8 cellular contexts compared by ENCODE assay signal in genomic region chr7:39732837-39733804, GRCh38.
DNase-seq lines count a peak whose midpoint lies in the region; ATAC-seq and TF ChIP-seq lines count a peak whose summit lies in the region.

No MANE protein-coding gene starts in this region.

- ATAC-seq in natural killer cell treated with Interleukin-12 subunit alpha and Interleukin-12 subunit beta and Interleukin-15 and Interleukin-18, amount 100 ng/mL, for 72 hours, result peak; percentile 97

- no peak for TF ChIP-seq CTCF in LNCaP clone FGC (IDR thresholded peaks at IDR 0.05; ENCODE audit: control insufficient read depth, extremely low read depth, insufficient read depth)

- no peaks in the 10 kb centered on the region for H3K27me3 Mint-ChIP-seq in natural killer cell treated with Interleukin-12 subunit alpha and Interleukin-12 subunit beta and Interleukin-15 and Interleukin-18, amount 100 ng/mL, for 72 hours

- H3K27ac Mint-ChIP-seq in natural killer cell treated with Interleukin-12 subunit alpha and Interleukin-12 subunit beta and Interleukin-15 and Interleukin-18, amount 100 ng/mL, for 72 hours, result peak overlapping the region; percentile 84 to 87

- DNase-seq in EL, result peak; percentile 99
- DNase-seq in H4 (ENCODE audit: low spot score), result peak; percentile 99
- DNase-seq in LNCaP clone FGC (ENCODE audit: low read depth), result no peak
- peak; percentile 95 for DNase-seq in RPMI8226
- DNase-seq in activated T-helper 9 cell treated with anti-CD3 and anti-CD28 coated beads, Interleukin-2, amount 50 U/mL, for 16 hours (ENCODE audit: low read depth), result peak; percentile 94
- DNase-seq in fibroblast of peridontal ligament (ENCODE audit: extremely low read depth), result peak; percentile 98
- peak; percentile 99 for DNase-seq in natural killer cell treated with Interleukin-12 subunit alpha and Interleukin-12 subunit beta and Interleukin-15 and Interleukin-18, amount 100 ng/mL, for 72 hours (ENCODE audit: low spot score)
- peak; percentile 98 for DNase-seq in stimulated activated naive CD4-positive, alpha-beta T cell treated with Interleukin-2 at 50 U/mL for 16 hours (lab: John Stamatoyannopoulos, UW)

- H3K9me3 Mint-ChIP-seq in natural killer cell treated with Interleukin-12 subunit alpha and Interleukin-12 subunit beta and Interleukin-15 and Interleukin-18, amount 100 ng/mL, for 72 hours, result no peaks in the 10 kb centered on the region

- peak overlapping the region; percentile 40 for H3K4me3 ChIP-seq in LNCaP clone FGC (ENCODE audit: low read depth, low read length)

- no peaks in the 10 kb centered on the region for H3K36me3 Mint-ChIP-seq in natural killer cell treated with Interleukin-12 subunit alpha and Interleukin-12 subunit beta and Interleukin-15 and Interleukin-18, amount 100 ng/mL, for 72 hours

- peaks cover 34 to 36% of the 10 kb centered on the region in 2 donors for H3K4me1 Mint-ChIP-seq in natural killer cell treated with Interleukin-12 subunit alpha and Interleukin-12 subunit beta and Interleukin-15 and Interleukin-18, amount 100 ng/mL, for 72 hours (ENCODE audit: low read depth in 2 of 2)

- H3K4me3 Mint-ChIP-seq in natural killer cell treated with Interleukin-12 subunit alpha and Interleukin-12 subunit beta and Interleukin-15 and Interleukin-18, amount 100 ng/mL, for 72 hours, result peak overlapping the region; percentile 91
